In the genomic region with DNA sequence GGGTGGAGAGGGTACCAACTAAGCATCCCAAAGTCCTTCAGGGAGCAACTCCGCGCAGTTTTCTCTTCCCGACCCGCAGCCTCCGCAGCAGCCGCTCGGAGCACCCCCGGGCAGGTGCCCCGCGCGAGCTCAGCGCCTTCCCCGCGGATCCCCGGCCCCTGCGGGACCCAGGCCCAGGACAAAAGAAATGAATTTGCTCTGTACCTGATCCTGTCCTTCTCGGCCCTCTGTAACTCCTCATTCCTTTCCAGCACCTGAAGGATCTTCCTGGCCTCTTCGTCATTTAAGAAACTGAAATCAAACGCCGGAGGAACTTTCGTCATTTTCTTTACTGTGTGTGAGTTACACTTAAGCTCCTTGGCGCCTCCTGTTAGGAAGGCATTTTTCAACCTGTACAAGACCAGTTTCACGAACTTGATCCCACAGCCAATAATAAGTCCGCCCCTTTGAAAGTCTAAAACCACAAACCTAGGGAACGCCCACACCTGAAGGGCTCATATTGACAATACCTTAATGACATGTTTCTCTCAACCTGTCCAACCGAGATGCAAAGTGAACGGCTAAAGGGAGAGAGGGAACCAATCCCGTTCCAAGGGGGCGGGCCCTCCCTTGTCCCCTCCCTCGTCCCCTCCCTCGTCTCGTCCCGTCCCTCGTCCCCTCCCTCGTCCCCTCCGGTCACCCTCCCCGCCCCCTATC, we compare ENCODE assay signal across 8 cellular contexts. TPM values are rescaled to one million over a fixed set of nuclear protein-coding genes. Genes with fewer than 3 reads are reported as not detected.
DNase-seq lines count a peak whose midpoint lies in the region; ATAC-seq and TF ChIP-seq lines count a peak whose summit lies in the region.

A gene with protein sequence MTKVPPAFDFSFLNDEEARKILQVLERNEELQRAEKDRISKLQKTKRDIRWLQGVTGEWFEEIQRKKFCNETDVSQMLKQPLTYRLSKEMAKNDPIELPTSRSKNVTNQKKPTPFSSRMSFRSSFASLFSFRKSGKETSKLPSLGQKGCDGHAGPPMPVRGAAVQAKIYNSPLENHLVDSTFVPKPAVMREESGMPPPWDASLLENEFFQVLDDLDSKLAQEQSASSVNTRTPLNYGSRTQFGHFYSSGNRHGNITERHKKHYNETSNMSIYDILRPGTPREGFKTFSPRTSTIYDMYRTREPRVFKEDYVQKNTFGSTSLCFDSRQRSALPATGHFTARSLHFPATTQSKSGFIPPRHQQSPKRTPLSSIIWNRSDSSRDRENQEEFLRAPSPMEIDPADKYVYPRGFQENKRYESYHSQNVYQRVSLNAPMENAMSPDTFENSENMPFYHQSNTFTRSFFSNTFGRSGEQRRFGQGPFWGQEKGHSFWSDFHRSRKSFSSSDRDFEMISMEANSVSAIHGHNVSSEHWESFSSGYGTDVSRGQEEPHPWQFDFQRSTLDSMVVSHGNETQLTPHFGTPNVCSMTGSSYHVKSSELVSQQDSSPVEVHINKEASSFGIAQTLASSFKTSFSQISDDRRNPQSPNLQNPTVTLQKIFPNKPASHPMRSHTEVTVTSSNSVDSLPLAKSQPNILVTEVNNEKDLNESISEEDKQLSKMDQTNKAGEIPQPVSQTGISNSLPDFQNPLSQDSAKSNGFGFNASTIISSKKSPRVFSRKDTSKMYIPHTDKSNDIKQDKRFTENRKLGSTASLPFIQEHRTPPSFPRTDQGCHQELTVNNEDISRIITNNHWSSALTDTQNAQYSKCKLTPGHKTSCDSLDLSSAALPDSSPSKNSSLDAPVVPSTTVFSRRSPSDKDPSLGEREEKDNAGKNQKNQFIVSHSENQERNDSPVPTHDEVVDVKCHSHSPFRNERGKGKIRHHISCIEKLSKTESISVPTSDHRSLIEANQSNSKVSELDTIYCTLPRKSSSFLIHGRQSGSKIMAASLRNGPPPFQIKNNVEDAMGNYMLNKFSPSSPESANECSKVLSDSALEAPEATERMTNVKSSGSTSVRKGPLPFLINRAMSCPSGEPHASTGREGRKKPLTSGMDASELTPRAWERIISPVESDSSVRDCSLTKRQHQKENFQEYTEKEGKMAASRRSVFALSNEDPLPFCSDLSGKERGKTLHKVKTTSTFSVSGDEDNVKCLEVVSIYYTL (N-terminal part only) (minus strand): TSS at position 555 of the 696 bp plus-strand sequence. CDS start 232 bp downstream, at position 323.

- H3K36me3 Mint-ChIP-seq in CD4-positive, CD25-positive, alpha-beta regulatory T cell = no peaks in the 10 kb centered on the region

- H3K4me1 ChIP-seq in CD4-positive, CD25-positive, alpha-beta regulatory T cell (ENCODE audit: control insufficient read depth, insufficient read depth, low read length, poor library complexity, severe bottlenecking) = peaks cover 15% of the 10 kb centered on the region
- peaks cover 6% of the 10 kb centered on the region for H3K4me1 ChIP-seq in effector memory CD4-positive, alpha-beta T cell (ENCODE audit: control insufficient read depth, insufficient read depth, low read length, poor library complexity, severe bottlenecking)
- peaks cover 23% of the 10 kb centered on the region for H3K4me1 ChIP-seq in lower lobe of right lung

- peak; percentile 73 to 93 (median 80) for DNase-seq in CD4-positive, CD25-positive, alpha-beta regulatory T cell
- DNase-seq in HK-2 (ENCODE audit: unreplicated experiment) = peak; percentile 89
- peak; percentile 98 for DNase-seq in NCI-H774 (lab: John Stamatoyannopoulos, UW)
- peak; percentile 65 to 69 for DNase-seq in activated CD8-positive, alpha-beta memory T cell treated with anti-CD3 and anti-CD28 coated beads for 1 hour (ENCODE audit: extremely low read depth in 1 of 2, low read depth in 1 of 2)
- DNase-seq in effector memory CD4-positive, alpha-beta T cell = peak; percentile 73 to 78 (median 75)
- peak; percentile 94 for DNase-seq in lower lobe of right lung
- peak; percentile 64 to 81 (median 68) for DNase-seq in stimulated activated CD4-positive, alpha-beta T cell treated with anti-CD3 and anti-CD28 coated beads, TNF-alpha, amount 100 ng/mL, for 1 hour (ENCODE audit: low read depth in 3 of 3, low spot score in 1 of 3)

- peak within 1 kb of the TSS; percentile 95 to 98 (median 95) for H3K27ac Mint-ChIP-seq in CD4-positive, CD25-positive, alpha-beta regulatory T cell

- TF ChIP-seq CTCF in lower lobe of right lung (IDR thresholded peaks at IDR 0.05) = peak; percentile 2

- ATAC-seq in CD4-positive, CD25-positive, alpha-beta regulatory T cell (ENCODE audit: low read depth in 2 of 2) = peak; percentile 89 to 95
- ATAC-seq in GM19463 (IDR thresholded peaks at IDR 0.05; ENCODE audit: unreplicated experiment) (peak; percentile 96), lower lobe of right lung (peak; percentile 96 to 98)

- peaks cover 0 to 1% (median 0%) of the 10 kb centered on the region in 7 donors for H3K9me3 Mint-ChIP-seq in CD4-positive, CD25-positive, alpha-beta regulatory T cell

- intact Hi-C loops in lower lobe of right lung (cut with DNase I) = no loop called here

- no peaks in the 10 kb centered on the region for H3K36me3 ChIP-seq in CD4-positive, CD25-positive, alpha-beta regulatory T cell (ENCODE audit: control insufficient read depth, insufficient read depth, low read length)
- H3K36me3 ChIP-seq in effector memory CD4-positive, alpha-beta T cell (ENCODE audit: control insufficient read depth, insufficient read depth, low read length) = no peaks in the 10 kb centered on the region
- no peaks in the 10 kb centered on the region for H3K36me3 ChIP-seq in lower lobe of right lung

- H3K4me3 ChIP-seq in CD4-positive, CD25-positive, alpha-beta regulatory T cell (ENCODE audit: low read depth, low read length) = peak within 1 kb of the TSS; percentile 94
- peak within 1 kb of the TSS; percentile 92 for H3K4me3 ChIP-seq in effector memory CD4-positive, alpha-beta T cell (ENCODE audit: insufficient read depth, low read depth, low read length, poor library complexity, severe bottlenecking)
- H3K4me3 ChIP-seq in lower lobe of right lung = peak within 1 kb of the TSS; percentile 72

- H3K27ac ChIP-seq in CD4-positive, CD25-positive, alpha-beta regulatory T cell (ENCODE audit: insufficient read depth, low read length, poor library complexity, severe bottlenecking) = peak within 1 kb of the TSS; percentile 53
- peak within 1 kb of the TSS; percentile 74 for H3K27ac ChIP-seq in effector memory CD4-positive, alpha-beta T cell (ENCODE audit: insufficient read depth, low read length, poor library complexity, severe bottlenecking)
- H3K27ac ChIP-seq in lower lobe of right lung = peak within 1 kb of the TSS; percentile 84

- no peaks in the 10 kb centered on the region for H3K9me3 ChIP-seq in CD4-positive, CD25-positive, alpha-beta regulatory T cell (ENCODE audit: control insufficient read depth in 2 of 2, low read length in 2 of 2)
- H3K9me3 ChIP-seq in effector memory CD4-positive, alpha-beta T cell (ENCODE audit: control insufficient read depth, low read length) = no peaks in the 10 kb centered on the region
- H3K9me3 ChIP-seq in lower lobe of right lung = no peaks in the 10 kb centered on the region

- peaks cover 24% of the 10 kb centered on the region for H3K27me3 ChIP-seq in CD4-positive, CD25-positive, alpha-beta regulatory T cell (ENCODE audit: control insufficient read depth, insufficient read depth, low read length)
- H3K27me3 ChIP-seq in effector memory CD4-positive, alpha-beta T cell (replicated peaks; ENCODE audit: control insufficient read depth, insufficient read depth, low read length, poor library complexity, severe bottlenecking) = no peaks in the 10 kb centered on the region
- no peaks in the 10 kb centered on the region for H3K27me3 ChIP-seq in lower lobe of right lung (ENCODE audit: low read depth)

- H3K27me3 Mint-ChIP-seq in CD4-positive, CD25-positive, alpha-beta regulatory T cell = peaks cover 70% of the 10 kb centered on the region

- H3K4me1 Mint-ChIP-seq in CD4-positive, CD25-positive, alpha-beta regulatory T cell = peaks cover 16 to 22% (median 16%) of the 10 kb centered on the region in 4 donors

- peak within 1 kb of the TSS; percentile 93 to 100 (median 94) for H3K4me3 Mint-ChIP-seq in CD4-positive, CD25-positive, alpha-beta regulatory T cell

RNA-seq across cellular contexts. Expression of the gene that starts here (rescaled TPM):
- total RNA-seq in CD4-positive, CD25-positive, alpha-beta regulatory T cell = 1.8 TPM
- polyA plus RNA-seq in CD4-positive, CD25-positive, alpha-beta regulatory T cell = under 1 TPM; 0.23 to 0.96 (median 0.66) TPM
- total RNA-seq in lower lobe of right lung = 34.9 TPM

Comparison
In these comparisons a context has a peak if more than half of its experiments do, and no peak if none do; other contexts are left out.
1. Peak in every context shown above with its lines: DNase-seq, ATAC-seq, H3K4me3 ChIP-seq and H3K27ac ChIP-seq.
2. RNA of the gene that starts here (total RNA-seq): 34.9 TPM in lower lobe of right lung (single experiment); 1.8 TPM in CD4-positive, CD25-positive, alpha-beta regulatory T cell (single experiment); every median in the first group is over 10 times any median in the second.